18 cellular contexts compared by ENCODE assay signal in the genomic region with DNA sequence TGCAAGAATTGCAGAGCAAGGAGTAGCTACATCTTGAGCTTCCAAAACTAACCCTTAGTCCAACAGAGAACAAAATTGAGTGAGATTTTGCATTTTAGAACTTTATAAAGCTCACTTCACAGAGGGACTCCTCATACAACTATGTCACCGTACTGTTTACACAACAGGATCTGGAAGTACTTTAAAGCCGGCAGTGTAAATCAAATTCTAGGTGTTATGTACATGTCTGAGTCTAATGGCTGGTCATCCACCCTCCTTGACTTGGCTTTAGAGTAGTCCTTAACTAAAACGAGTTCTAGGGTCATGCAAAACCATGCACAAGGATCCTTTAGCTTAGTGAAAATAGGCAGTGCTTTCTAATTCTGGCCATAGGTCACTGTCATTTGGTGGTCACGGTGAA. TPM values are rescaled to one million over a fixed set of nuclear protein-coding genes. Genes with fewer than 3 reads are reported as not detected.
DNase-seq lines count a peak whose midpoint lies in the region; ATAC-seq, FAIRE-seq and TF ChIP-seq lines count a peak whose summit lies in the region.
"Had no signal": no experiment of that assay in that cellular context is flagged by ENCODE, and none has a peak within 500 bp of the region (broad histone marks: within the 10 kb centered on the region; RNA-seq: fewer than 3 reads in every experiment).

No MANE protein-coding gene starts in this region.

- H3K27ac Mint-ChIP-seq in nephron progenitor cell, result peak overlapping the region; percentile 30

- peak overlapping the region; percentile 12 for H3K27ac ChIP-seq in cardiac muscle cell
- H3K27ac ChIP-seq in right cardiac atrium (ENCODE audit: low read length), result no peak overlapping the region
- peak overlapping the region; percentile 67 for H3K27ac ChIP-seq in vagina
- H3K27ac ChIP-seq: right lobe of liver had no signal

- no peaks in the 10 kb centered on the region for H3K36me3 Mint-ChIP-seq in nephron progenitor cell (ENCODE audit: low read depth)

- H3K9me3 ChIP-seq in cardiac muscle cell (ENCODE audit: low read depth) (no peaks in the 10 kb centered on the region), right cardiac atrium (ENCODE audit: control insufficient read depth, low read length) (no peaks in the 10 kb centered on the region), vagina (no peaks in the 10 kb centered on the region), HAP-1 (no peaks in the 10 kb centered on the region)
- H3K9me3 ChIP-seq: right lobe of liver had no signal

- no peaks in the 10 kb centered on the region for H3K36me3 ChIP-seq in cardiac muscle cell
- H3K36me3 ChIP-seq in bronchial epithelial cell (ENCODE audit: control insufficient read depth, insufficient read depth, low read length), result no peaks in the 10 kb centered on the region
- H3K36me3 ChIP-seq in vagina, result no peaks in the 10 kb centered on the region
- no peaks in the 10 kb centered on the region for H3K36me3 ChIP-seq in HAP-1 (replicated peaks)
- H3K36me3 ChIP-seq: right lobe of liver had no signal

- H3K4me3 ChIP-seq in cardiac muscle cell (no peak overlapping the region), right cardiac atrium (ENCODE audit: low read length) (no peak overlapping the region), bronchial epithelial cell (ENCODE audit: low read depth, low read length) (no peak overlapping the region), vagina (no peak overlapping the region), HAP-1 (no peak overlapping the region)
- H3K4me3 ChIP-seq: lung, right lobe of liver had no signal

- peaks cover 3% of the 10 kb centered on the region for H3K27me3 Mint-ChIP-seq in nephron progenitor cell (ENCODE audit: low read depth, poor library complexity)

- in situ Hi-C loops in HAP-1 (cut with MboI; ENCODE audit: low sequenced_read_pairs), result no loop called here

- 70% methylated on average over 4 of the region's 4 CpGs for WGBS in right cardiac atrium

- ATAC-seq in right cardiac atrium, result no peak
- no peak for ATAC-seq in SK-N-SH treated with all-trans-retinoic acid at 6 μM for 48 hours

- intact Hi-C loops in right cardiac atrium (cut with DNase I) (no loop called here), vagina (cut with DNase I) (no loop called here)

- peak; percentile 36 for FAIRE-seq in bronchial epithelial cell (lab: Jason Lieb, UNC)
- FAIRE-seq: endothelial cell of umbilical vein had no signal

- peaks cover 76% of the 10 kb centered on the region for H3K4me1 Mint-ChIP-seq in nephron progenitor cell

- H3K4me1 ChIP-seq in cardiac muscle cell (ENCODE audit: low read depth) (peaks cover 18% of the 10 kb centered on the region), right cardiac atrium (ENCODE audit: control insufficient read depth, insufficient read depth, low read length) (peaks cover 6% of the 10 kb centered on the region), vagina (peaks cover 53% of the 10 kb centered on the region), HAP-1 (no peaks in the 10 kb centered on the region)
- H3K4me1 ChIP-seq: right lobe of liver had no signal

- H3K9me3 Mint-ChIP-seq in nephron progenitor cell, result no peaks in the 10 kb centered on the region

- H3K4me3 Mint-ChIP-seq in nephron progenitor cell, result peak overlapping the region; percentile 33

- TF ChIP-seq CTCF in cardiac muscle cell (IDR thresholded peaks at IDR 0.05; ENCODE audit: low read depth, low read length) (no peak), bronchial epithelial cell (IDR thresholded peaks at IDR 0.05; ENCODE audit: insufficient read depth, low read length, severe bottlenecking) (no peak), nephron progenitor cell (IDR thresholded peaks at IDR 0.05) (no peak), vagina (IDR thresholded peaks at IDR 0.05) (no peak)

- DNase-seq in cardiac muscle cell (ENCODE audit: low read depth in 1 of 2, low spot score in 1 of 2) (no peak), right cardiac atrium (no peak), bronchial epithelial cell (ENCODE audit: low read depth) (no peak), nephron progenitor cell (no peak), vagina (ENCODE audit: extremely low spot score in 2 of 2) (no peak), HAP-1 (ENCODE audit: low spot score in 2 of 2) (no peak), dedifferentiated amniotic fluid mesenchymal stem cell (ENCODE audit: extremely low spot score) (no peak)
- DNase-seq: activated CD4-positive, CD25-positive, alpha-beta regulatory T cell treated with anti-CD3 and anti-CD28 coated beads, Interleukin-2, amount 50 U/mL, for 72 hours; activated effector memory CD4-positive, alpha-beta T cell treated with Interleukin-2 at 50 U/mL for 16 hours; amygdala; Calu3; NCI-H1930; right lobe of liver; substantia nigra; T-helper 2 cell had no signal

- H3K27me3 ChIP-seq in cardiac muscle cell (no peaks in the 10 kb centered on the region), right cardiac atrium (ENCODE audit: control insufficient read depth, insufficient read depth) (no peaks in the 10 kb centered on the region), bronchial epithelial cell (ENCODE audit: control insufficient read depth, insufficient read depth, low read length) (no peaks in the 10 kb centered on the region), vagina (no peaks in the 10 kb centered on the region), HAP-1 (ENCODE audit: low read depth) (peaks cover 14% of the 10 kb centered on the region)
- H3K27me3 ChIP-seq: right lobe of liver had no signal

- TF ChIP-seq POLR2A in vagina (IDR thresholded peaks at IDR 0.05), result no peak

TF ChIP-seq in SK-N-SH treated with all-trans-retinoic acid at 6 μM for 48 hours, 23 proteins besides CTCF, POLR2A, EP300 and RAD21:
- TF ChIP-seq ESRRG (CRISPR knock-in tag; IDR thresholded peaks at IDR 0.05), result no peak

RNA-seq across cellular contexts. Expression of gene IRAG1, which starts 23.5 kb away (rescaled TPM):
- total RNA-seq in cardiac muscle cell (3.6 and 7.3 TPM in 2 replicates), right cardiac atrium (10 to 100 TPM; 11.8 to 29.8 (median 19.5) TPM), bronchial epithelial cell (0.26 and 0.51 TPM in 2 replicates), vagina (18.2 TPM)
- polyA plus RNA-seq in cardiac muscle cell (3.1 and 5.2 TPM in 2 replicates), right cardiac atrium (5.3 TPM)
- total RNA-seq: Calu3 had no signal
